ENCODE assay signal across 8 cellular contexts in genomic region chr9:108271646-108272349, GRCh38.
A peak's percentile ranks its signal among the peaks of the same experiment; 100 is the strongest.
DNase-seq lines count a peak whose midpoint lies in the region; ATAC-seq and TF ChIP-seq lines count a peak whose summit lies in the region.

No MANE protein-coding gene starts in this region.

- CTCF ChIA-PET in Panc1 (lab: Charles Lee), result interaction anchor here (0.6 kb wide), 1 partner anchor 268 kb away, joined by 3 read pairs; no protein-coding TSS in a partner anchor
- CTCF ChIA-PET in CD4-positive, alpha-beta T cell (lab: Charles Lee), result no interaction called here

- H3K4me3 ChIP-seq in Panc1 (ENCODE audit: low read depth in 2 of 2, low read length in 2 of 2), result peak overlapping the region in 1 of 2 experiments; percentile 21; a peak in 2 of 4 replicates
- peak overlapping the region; percentile 4 to 20 for H3K4me3 ChIP-seq in prostate gland

- H3K27me3 ChIP-seq in Panc1 (ENCODE audit: control insufficient read depth, insufficient read depth, low read length) (no peaks in the 10 kb centered on the region), prostate gland (replicated peaks; ENCODE audit: insufficient read depth) (no peaks in the 10 kb centered on the region)
- H3K27me3 ChIP-seq in CD4-positive, alpha-beta T cell (ENCODE audit: control insufficient read depth, insufficient read depth, low read length), result no peaks in the 10 kb centered on the region

- in situ Hi-C loops in Caki2 (cut with HindIII; ENCODE audit: low pct_unique_long_range_greater_than_20kb, low sequenced_read_pairs), result no loop called here
- in situ Hi-C loops in Panc1 (cut with HindIII; ENCODE audit: low pct_unique_long_range_greater_than_20kb, low sequenced_read_pairs), result no loop called here

- no peak for ATAC-seq in Panc1
- no peak for ATAC-seq in CD4-positive, alpha-beta T cell (ENCODE audit: poor library complexity)
- ATAC-seq in GM19397 (IDR thresholded peaks at IDR 0.05; ENCODE audit: unreplicated experiment), result no peak

- WGBS in prostate gland, result 32% methylated on average over 5 of the region's 5 CpGs

- H3K36me3 Mint-ChIP-seq in CD4-positive, alpha-beta T cell (ENCODE audit: low read depth), result no peaks in the 10 kb centered on the region

- no peaks in the 10 kb centered on the region for H3K4me1 Mint-ChIP-seq in CD4-positive, alpha-beta T cell (ENCODE audit: low read depth)

- peak; percentile 29 for DNase-seq in Caki2 (ENCODE audit: low read depth)
- DNase-seq in HS-27A (ENCODE audit: low read depth), result peak; percentile 20
- DNase-seq in Panc1 (ENCODE audit: low read depth, low spot score), result peak; percentile 13
- DNase-seq in fibroblast of peridontal ligament (ENCODE audit: extremely low read depth), result peak; percentile 98
- DNase-seq in prostate gland (ENCODE audit: low spot score), result peak; percentile 65
- DNase-seq in CD4-positive, alpha-beta T cell, result no peak
- DNase-seq in activated T-cell treated with anti-CD3 and anti-CD28 coated beads, Interleukin-2, amount 50 U/mL, for 1 hour, result no peak

- H3K4me1 ChIP-seq in Panc1 (ENCODE audit: control insufficient read depth, insufficient read depth, low read length) (no peaks in the 10 kb centered on the region), prostate gland (replicated peaks) (no peaks in the 10 kb centered on the region)

- TF ChIP-seq CTCF in Panc1 (IDR thresholded peaks at IDR 0.05) (no peak), prostate gland (IDR thresholded peaks at IDR 0.05) (no peak)
- no peak for TF ChIP-seq CTCF in CD4-positive, alpha-beta T cell (IDR thresholded peaks at IDR 0.05)

- H3K27ac Mint-ChIP-seq in CD4-positive, alpha-beta T cell, result no peak overlapping the region

- peaks cover 3% of the 10 kb centered on the region for H3K9me3 Mint-ChIP-seq in CD4-positive, alpha-beta T cell

- no peaks in the 10 kb centered on the region for H3K27me3 Mint-ChIP-seq in CD4-positive, alpha-beta T cell

- no peak overlapping the region for H3K4me3 Mint-ChIP-seq in CD4-positive, alpha-beta T cell

- no TSS peak for BruUV-seq in Panc1 (replicated peaks; lab: Mats Ljungman, UMichigan)

- H3K27ac ChIP-seq in Panc1 (ENCODE audit: low read length), result no peak overlapping the region
- H3K27ac ChIP-seq in prostate gland, result peak overlapping the region; percentile 82 to 85
- no peak overlapping the region for H3K27ac ChIP-seq in CD4-positive, alpha-beta T cell (ENCODE audit: low read depth, low read length)

- POLR2A ChIA-PET in Panc1 (lab: Charles Lee), result no interaction called here
- POLR2A ChIA-PET in CD4-positive, alpha-beta T cell (lab: Charles Lee), result no interaction called here

- TF ChIP-seq POLR2A in prostate gland (IDR thresholded peaks at IDR 0.05), result no peak

- H3K9me3 ChIP-seq in Panc1 (ENCODE audit: control insufficient read depth, insufficient read depth, low read depth, low read length), result no peaks in the 10 kb centered on the region
- H3K9me3 ChIP-seq in prostate gland, result no peaks in the 10 kb centered on the region
- H3K9me3 ChIP-seq in CD4-positive, alpha-beta T cell (ENCODE audit: control insufficient read depth, low read length), result no peaks in the 10 kb centered on the region

- intact Hi-C loops in Panc1 (cut with micrococcal nuclease; ENCODE audit: unreplicated experiment) (no loop called here), prostate gland (cut with DNase I) (loop anchor here (5.0 to 10.0 kb wide), 3 partner anchors 293 to 784 kb away; partner anchors contain the start of gene KLF4)
- intact Hi-C loops in CD4-positive, alpha-beta T cell (cut with DNase I, micrococcal nuclease), result no loop called here

- H3K36me3 ChIP-seq in Panc1 (ENCODE audit: control insufficient read depth, insufficient read depth, low read length) (no peaks in the 10 kb centered on the region), prostate gland (no peaks in the 10 kb centered on the region)

Comparison
In these comparisons a context has a peak if more than half of its experiments do, and no peak if none do; other contexts are left out.
1. DNase-seq: peak in Caki2 (single experiment), HS-27A (single experiment), Panc1 (single experiment), fibroblast of peridontal ligament (single experiment) and prostate gland (single experiment); none in CD4-positive, alpha-beta T cell (0 of 10) and activated T-cell treated with anti-CD3 and anti-CD28 coated beads, Interleukin-2, amount 50 U/mL, for 1 hour (single experiment).
2. H3K27ac ChIP-seq: peak in prostate gland (2 of 2); none in Panc1 (single experiment) and CD4-positive, alpha-beta T cell (single experiment).